ENCODE assay signal across 16 cellular contexts in the genomic region with DNA sequence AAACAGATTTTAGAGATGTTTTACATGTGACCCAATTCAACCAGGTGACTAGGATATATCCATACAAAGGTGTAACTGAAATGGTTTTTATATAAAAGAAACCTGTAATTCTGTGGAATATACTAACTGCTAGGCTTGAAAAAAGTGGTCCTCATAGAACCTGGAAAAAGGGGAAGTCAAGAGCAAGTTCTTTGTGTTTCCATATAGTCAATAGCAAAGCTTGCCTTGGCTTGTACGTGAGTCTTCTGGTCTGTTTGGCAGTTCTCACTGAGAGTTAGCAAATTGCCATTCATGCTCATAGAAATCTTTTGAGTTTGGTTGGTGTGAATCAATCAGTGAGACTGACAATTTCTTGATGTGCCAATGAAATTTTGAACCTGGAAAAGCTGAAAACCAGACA. TPM values are rescaled to one million over a fixed set of nuclear protein-coding genes. Genes with fewer than 3 reads are reported as not detected.
A peak's percentile ranks its signal among the peaks of the same experiment; 100 is the strongest.
DNase-seq lines count a peak whose midpoint lies in the region; ATAC-seq, FAIRE-seq and TF ChIP-seq lines count a peak whose summit lies in the region.
"Had no signal": no experiment of that assay in that cellular context is flagged by ENCODE, and none has a peak within 500 bp of the region (broad histone marks: within the 10 kb centered on the region; RNA-seq: fewer than 3 reads in every experiment).

No MANE protein-coding gene starts in this region.

- no peak overlapping the region for H3K9ac ChIP-seq in keratinocyte (ENCODE audit: control insufficient read depth, extremely low read depth, insufficient read depth, low read length)

- TF ChIP-seq RAD21 in A549 (conservative IDR thresholded peaks at IDR 0.05 in 1 of 2, IDR thresholded peaks at IDR 0.05 in 1 of 2), result no peak

- H3K9me3 ChIP-seq in A549 (no peaks in the 10 kb centered on the region), OCI-LY7 (ENCODE audit: low read length) (no peaks in the 10 kb centered on the region), keratinocyte (ENCODE audit: control insufficient read depth, low read depth, low read length) (no peaks in the 10 kb centered on the region), right lobe of liver (no peaks in the 10 kb centered on the region)
- H3K9me3 ChIP-seq: BE2C had no signal

- no peaks in the 10 kb centered on the region for H3K27me3 ChIP-seq in keratinocyte (ENCODE audit: control insufficient read depth, extremely low read depth, insufficient read depth, low read length)
- no peaks in the 10 kb centered on the region for H3K27me3 ChIP-seq in right lobe of liver
- H3K27me3 ChIP-seq: BE2C had no signal

- no peaks in the 10 kb centered on the region for H3K9me1 ChIP-seq in keratinocyte (ENCODE audit: control insufficient read depth, extremely low read depth, insufficient read depth, low read length)

- no peaks in the 10 kb centered on the region; the same call in 1 of the 2 replicates for H3K79me2 ChIP-seq in OCI-LY7 (ENCODE audit: insufficient read depth, low read depth, low read length)
- H3K79me2 ChIP-seq in keratinocyte (ENCODE audit: control insufficient read depth, insufficient read depth, low read length), result peaks cover 3% of the 10 kb centered on the region

- H2AFZ ChIP-seq in OCI-LY7 (ENCODE audit: low read length) (no peak overlapping the region), keratinocyte (ENCODE audit: control insufficient read depth, low read length) (no peak overlapping the region)
- H2AFZ ChIP-seq: GM23338 had no signal

- CTCF ChIA-PET in A549 (lab: Yijun Ruan, JAX) (no interaction called here), OCI-LY7 (lab: Charles Lee; ENCODE audit: unreplicated experiment) (no interaction called here)

- H3K4me1 ChIP-seq in A549 (peaks cover 6% of the 10 kb centered on the region; the same call in 1 of the 3 replicates), OCI-LY7 (ENCODE audit: insufficient read depth, low read length, poor library complexity, severe bottlenecking) (peaks cover 10% of the 10 kb centered on the region), keratinocyte (ENCODE audit: control insufficient read depth, extremely low read depth, insufficient read depth, low read length) (peaks cover 3% of the 10 kb centered on the region), right lobe of liver (no peaks in the 10 kb centered on the region)
- H3K4me1 ChIP-seq: BE2C had no signal

- TF ChIP-seq POLR2A in A549 (IDR thresholded peaks at IDR 0.05; ENCODE audit: low read length) (no peak), right lobe of liver (IDR thresholded peaks at IDR 0.05) (no peak)

- H3K27ac ChIP-seq in A549 (no peak overlapping the region), OCI-LY7 (ENCODE audit: low read depth, low read length, poor library complexity, severe bottlenecking) (no peak overlapping the region), keratinocyte (ENCODE audit: control insufficient read depth, insufficient read depth, low read length) (no peak overlapping the region), right lobe of liver (no peak overlapping the region)
- H3K27ac ChIP-seq: C4-2B had no signal

- 87% methylated on average over 1 of the region's 1 CpG for WGBS in A549 (ENCODE audit: missing lambda C conversion rate)
- WGBS in right lobe of liver (ENCODE audit: insufficient coverage, low coverage, low lambda C conversion rate, missing lambda C conversion rate), result 36% methylated on average over 1 of the region's 1 CpG

- no peak for DNase-seq in A549 (ENCODE audit: low read depth in 1 of 2, low spot score in 1 of 2)
- no peak for DNase-seq in OCI-LY7 (ENCODE audit: low spot score)
- DNase-seq in keratinocyte (ENCODE audit: low read depth, low spot score), result no peak
- DNase-seq in right lobe of liver, result no peak
- DNase-seq: BE2C; CD8-positive, alpha-beta T cell; COR-L47; DND-41; GF-D8; H7; KG1 had no signal

- intact Hi-C loops in OCI-LY7 (cut with micrococcal nuclease; ENCODE audit: unreplicated experiment) (no loop called here), right lobe of liver (cut with DNase I) (no loop called here)

- H3K36me3 ChIP-seq in OCI-LY7 (ENCODE audit: insufficient read depth, low read length) (no peaks in the 10 kb centered on the region), keratinocyte (ENCODE audit: control insufficient read depth in 2 of 2, extremely low read depth in 1 of 2, insufficient read depth in 2 of 2, low read length in 2 of 2) (no peaks in the 10 kb centered on the region), right lobe of liver (no peaks in the 10 kb centered on the region)

- TSS peak; percentile 15 for BruUV-seq in OCI-LY7 (replicated peaks; lab: Mats Ljungman, UMichigan)

- dilution Hi-C loops in keratinocyte (cut with MboI; ENCODE audit: extremely low pct_ligation_motif_present, low sequenced_read_pairs), result no loop called here

- POLR2A ChIA-PET in A549 (lab: Yijun Ruan, JAX) (no interaction called here), OCI-LY7 (lab: Charles Lee) (interaction anchor here (0.8 kb wide), 1 partner anchor 47 kb away, joined by 3 read pairs; no protein-coding TSS in a partner anchor)

- H3K4me3 ChIP-seq in A549 (no peak overlapping the region), OCI-LY7 (ENCODE audit: low read depth, low read length, poor library complexity, severe bottlenecking) (no peak overlapping the region), keratinocyte (ENCODE audit: control insufficient read depth in 2 of 3, extremely low read depth in 1 of 3, insufficient read depth in 2 of 3, low read depth in 1 of 3, low read length in 3 of 3) (no peak overlapping the region), right lobe of liver (no peak overlapping the region)
- H3K4me3 ChIP-seq: GM23338 had no signal

- H3K9me2 ChIP-seq in OCI-LY7 (ENCODE audit: insufficient read depth, low read length), result no peaks in the 10 kb centered on the region

- TF ChIP-seq CTCF in A549 (IDR thresholded peaks at IDR 0.05), result no peak
- TF ChIP-seq CTCF in OCI-LY7 (conservative IDR thresholded peaks at IDR 0.05; ENCODE audit: low read length), result no peak
- TF ChIP-seq CTCF in keratinocyte (optimal IDR thresholded peaks at IDR 0.05 in 1 of 3, IDR thresholded peaks at IDR 0.05 in 1 of 3, conservative IDR thresholded peaks at IDR 0.05 in 1 of 3; ENCODE audit: extremely low read depth in 1 of 3, insufficient read depth in 2 of 3, low read length in 3 of 3), result no peak
- no peak for TF ChIP-seq CTCF in right lobe of liver (IDR thresholded peaks at IDR 0.05)

- H4K20me1 ChIP-seq in OCI-LY7 (ENCODE audit: insufficient read depth, low read length) (no peaks in the 10 kb centered on the region), keratinocyte (ENCODE audit: control insufficient read depth, extremely low read depth, insufficient read depth, low read length) (no peaks in the 10 kb centered on the region)

- no peak overlapping the region for H3K4me2 ChIP-seq in A549
- no peak overlapping the region for H3K4me2 ChIP-seq in OCI-LY7 (ENCODE audit: low read length)
- no peak overlapping the region for H3K4me2 ChIP-seq in keratinocyte (ENCODE audit: control insufficient read depth, extremely low read depth, insufficient read depth, low read depth, low read length)
- H3K4me2 ChIP-seq: GM23338 had no signal

- ATAC-seq in A549 (no peak), right lobe of liver (no peak), GM18519 (IDR thresholded peaks at IDR 0.05; ENCODE audit: low FRiP score, unreplicated experiment) (no peak), GM21390 (IDR thresholded peaks at IDR 0.05; ENCODE audit: unreplicated experiment) (no peak)
- ATAC-seq: CD8-positive, alpha-beta T cell; GM23338 had no signal

- TF ChIP-seq EP300 in A549 (IDR thresholded peaks at IDR 0.05), result no peak

- peak; percentile 54 for FAIRE-seq in A549 (lab: Jason Lieb, UNC)
- peak; percentile 76 for FAIRE-seq in G401.6 (lab: Jason Lieb, UNC)
- FAIRE-seq in keratinocyte (lab: Jason Lieb, UNC), result peak; percentile 70

TF ChIP-seq in A549, 52 proteins besides CTCF, POLR2A, EP300 and RAD21 (continues in another document):
- TF ChIP-seq TP53 (CRISPR knock-in tag; IDR thresholded peaks at IDR 0.05) (no peak), ZSCAN20 (CRISPR knock-in tag; IDR thresholded peaks at IDR 0.05) (no peak)

RNA-seq across cellular contexts. Expression of gene MOSPD1, which starts 3.7 kb away (rescaled TPM):
- 19.9 and 30.6 TPM in 2 replicates for polyA plus RNA-seq in A549 (2011; rRNA removed)
- 3.2 and 3.4 TPM in 2 replicates for polyA plus RNA-seq in A549 (2012; cell fraction: cytosol; rRNA removed)
- polyA plus RNA-seq in A549 (2012; cell fraction: nucleus; rRNA removed), result 1.2 and 1.6 TPM in 2 replicates
- 15.6 to 17.9 TPM (median 17.8 TPM) in 3 replicates for polyA plus RNA-seq in A549 (2017; fragmentation: RNase III; extraction: RNeasy Plus Mini Kit Qiagen cat#74134 plus additional on column Dnase treatment)
- polyA minus RNA-seq in A549 (2011; rRNA and poly(A)+ RNA removed), result 7.6 and 8.9 TPM in 2 replicates
- 7.9 and 8.6 TPM in 2 replicates for total RNA-seq in OCI-LY7 (2014; rRNA removed; shearing (Covaris generic))
- 7.8 and 8.5 TPM in 2 replicates for total RNA-seq in OCI-LY7 (2022)
- polyA plus RNA-seq in keratinocyte, result 13.4 to 21.8 TPM (median 15.7 TPM) in 3 replicates
- 10.0 TPM for polyA plus RNA-seq in keratinocyte (2011; ENCODE audit: low read depth)
- 14.1 and 30.3 TPM in 2 replicates for polyA plus RNA-seq in keratinocyte (2011; cell fraction: cytosol; rRNA removed)
- 10.8 and 13.8 TPM in 2 replicates for polyA plus RNA-seq in keratinocyte (2011; cell fraction: nucleus; rRNA removed)
- 14.7 and 23.1 TPM in 2 replicates for polyA plus RNA-seq in keratinocyte (2012; ENCODE audit: low replicate concordance)
- 11.1 to 34.7 TPM (median 12.5 TPM) in 3 replicates for polyA minus RNA-seq in keratinocyte
- polyA minus RNA-seq in keratinocyte (2011; cell fraction: cytosol; rRNA and poly(A)+ RNA removed), result 14.0 TPM
- 6.2 and 10.5 TPM in 2 replicates for polyA minus RNA-seq in keratinocyte (2011; cell fraction: nucleus; rRNA and poly(A)+ RNA removed)
- total RNA-seq in right lobe of liver, result 10 to 100 TPM in 1 of 6 experiments, 1 to 10 TPM in 5; 2.9 to 14.8 (median 7.5) TPM
